27 cellular contexts compared by ENCODE assay signal in the genomic region with DNA sequence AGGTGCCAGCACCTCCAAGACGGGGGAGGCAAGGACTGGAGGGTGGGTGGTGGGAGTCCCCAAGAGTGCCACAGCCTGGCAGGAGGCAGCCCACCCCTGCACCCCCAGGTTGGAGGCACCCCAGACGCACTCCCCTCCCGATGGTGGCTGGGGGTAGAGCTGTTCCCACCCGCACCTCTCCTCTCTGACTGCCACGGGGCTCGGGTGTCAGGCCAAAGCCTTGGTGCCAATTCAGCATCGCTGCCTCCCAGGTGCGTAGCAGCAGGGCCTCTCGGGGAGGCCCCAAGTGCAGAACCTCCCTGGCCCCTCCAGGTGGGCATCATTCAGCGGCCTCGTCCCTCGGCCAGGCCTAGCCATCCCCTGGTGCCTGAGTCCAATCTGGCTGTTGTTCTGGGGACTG.
"Had no signal": no experiment of that assay in that cellular context is flagged by ENCODE, and none has a peak within 500 bp of the region (broad histone marks: within the 10 kb centered on the region; RNA-seq: fewer than 3 reads in every experiment).

No MANE protein-coding gene starts in this region.

- H3K27ac Mint-ChIP-seq: stimulated activated effector memory CD8-positive, alpha-beta T cell treated with anti-CD3 and anti-CD28 coated beads, Interleukin-12 subunit alpha, Interleukin-12 subunit beta, amount 100 ng/mL, for 72 hours; stimulated activated memory B cell treated with anti-CD40 and anti-IgM and Interleukin-4, amounts not matched to agents 10 μg/mL and 1 μg/mL and 100 μg/mL, for 72 hours; stimulated activated naive B cell treated with anti-CD40 and anti-IgM and Interleukin-4, amounts not matched to agents 10 μg/mL and 1 μg/mL and 100 μg/mL, for 72 hours; stimulated activated naive CD8-positive, alpha-beta T cell treated with anti-CD3 and anti-CD28 coated beads, Interleukin-15, Interleukin-2, amounts not matched to agents 100 ng/mL and 50 ng/mL, for 24 hours; type B pancreatic cell had no signal

- H3K9me3 Mint-ChIP-seq: stimulated activated effector memory CD8-positive, alpha-beta T cell treated with anti-CD3 and anti-CD28 coated beads, Interleukin-12 subunit alpha, Interleukin-12 subunit beta, amount 100 ng/mL, for 72 hours; stimulated activated memory B cell treated with anti-CD40 and anti-IgM and Interleukin-4, amounts not matched to agents 10 μg/mL and 1 μg/mL and 100 μg/mL, for 72 hours; stimulated activated naive B cell treated with anti-CD40 and anti-IgM and Interleukin-4, amounts not matched to agents 10 μg/mL and 1 μg/mL and 100 μg/mL, for 72 hours; stimulated activated naive CD8-positive, alpha-beta T cell treated with anti-CD3 and anti-CD28 coated beads, Interleukin-15, amount 100 ng/mL, for 72 hours; stimulated activated naive CD8-positive, alpha-beta T cell treated with anti-CD3 and anti-CD28 coated beads, Interleukin-15, Interleukin-2, amounts not matched to agents 100 ng/mL and 50 ng/mL, for 24 hours; type B pancreatic cell had no signal

- H3K36me3 Mint-ChIP-seq: stimulated activated effector memory CD8-positive, alpha-beta T cell treated with anti-CD3 and anti-CD28 coated beads, Interleukin-12 subunit alpha, Interleukin-12 subunit beta, amount 100 ng/mL, for 72 hours; stimulated activated memory B cell treated with anti-CD40 and anti-IgM and Interleukin-4, amounts not matched to agents 10 μg/mL and 1 μg/mL and 100 μg/mL, for 72 hours; stimulated activated naive B cell treated with anti-CD40 and anti-IgM and Interleukin-4, amounts not matched to agents 10 μg/mL and 1 μg/mL and 100 μg/mL, for 72 hours; type B pancreatic cell had no signal

- DNase-seq: stimulated activated CD4-positive, alpha-beta T cell treated with anti-CD3 and anti-CD28 coated beads, Interleukin-2, amount 100 ng/mL, for 48 hours; stimulated activated CD4-positive, alpha-beta T cell treated with anti-CD3 and anti-CD28 coated beads, Interleukin-4, amount 100 ng/mL, for 1 hour; stimulated activated CD4-positive, alpha-beta T cell treated with anti-CD3 and anti-CD28 coated beads, Interleukin-4, amount 100 ng/mL, for 24 hours; stimulated activated CD4-positive, alpha-beta T cell treated with anti-CD3 and anti-CD28 coated beads, Interleukin-4, amount 100 ng/mL, for 4 hours; stimulated activated CD8-positive, alpha-beta memory T cell treated with anti-CD3 and anti-CD28 coated beads, Interleukin-4, amount 100 ng/mL, for 48 hours; stimulated activated naive B cell treated with anti-CD40 and anti-IgM and Interleukin-4, amounts not matched to agents 10 μg/mL and 1 μg/mL and 100 μg/mL, for 72 hours; stimulated activated naive CD4-positive, alpha-beta T cell; stimulated activated naive CD4-positive, alpha-beta T cell treated with Interleukin-2 at 50 U/mL for 16 hours; stimulated activated naive CD8-positive, alpha-beta T cell treated with anti-CD3 and anti-CD28 coated beads, Interleukin-15, amount 100 ng/mL, for 72 hours; stimulated activated naive CD8-positive, alpha-beta T cell treated with anti-CD3 and anti-CD28 coated beads, Interleukin-15, Interleukin-2, amounts not matched to agents 100 U/mL and 50 U/mL, for 24 hours; stomach; testis; tibial artery; transverse colon; trophoblast cell; uterus had no signal

- H3K27me3 ChIP-seq: testis, thyroid gland, uterus, vagina had no signal

- H3K4me3 ChIP-seq: stomach, suprapubic skin, testis, thoracic aorta, thyroid gland, tibial artery, tibial nerve, transverse colon, upper lobe of left lung, upper lobe of right lung, uterus, vagina had no signal

- H3K27ac ChIP-seq: stomach, suprapubic skin, testis, thoracic aorta, thyroid gland, tibial artery, tibial nerve, transverse colon, upper lobe of left lung, upper lobe of right lung, uterus, vagina had no signal

- H3K36me3 ChIP-seq: stomach, suprapubic skin, thoracic aorta, thyroid gland, tibial artery, tibial nerve, transverse colon, upper lobe of left lung, upper lobe of right lung, uterus, vagina had no signal

- H3K9me3 ChIP-seq: stomach, suprapubic skin, testis, thoracic aorta, thyroid gland, tibial artery, transverse colon, upper lobe of left lung, upper lobe of right lung, uterus, vagina had no signal

- H3K27me3 Mint-ChIP-seq: stimulated activated naive CD8-positive, alpha-beta T cell treated with anti-CD3 and anti-CD28 coated beads, Interleukin-15, Interleukin-2, amounts not matched to agents 100 ng/mL and 50 ng/mL, for 24 hours had no signal

- H3K4me1 ChIP-seq: stomach, suprapubic skin, testis, tibial artery, tibial nerve, transverse colon, upper lobe of right lung, uterus, vagina had no signal

- H3K4me1 Mint-ChIP-seq: stimulated activated effector memory CD8-positive, alpha-beta T cell treated with anti-CD3 and anti-CD28 coated beads, Interleukin-12 subunit alpha, Interleukin-12 subunit beta, amount 100 ng/mL, for 72 hours had no signal

- H3K4me3 Mint-ChIP-seq: stimulated activated effector memory CD8-positive, alpha-beta T cell treated with anti-CD3 and anti-CD28 coated beads, Interleukin-12 subunit alpha, Interleukin-12 subunit beta, amount 100 ng/mL, for 72 hours; stimulated activated memory B cell treated with anti-CD40 and anti-IgM and Interleukin-4, amounts not matched to agents 10 μg/mL and 1 μg/mL and 100 μg/mL, for 72 hours; stimulated activated naive B cell treated with anti-CD40 and anti-IgM and Interleukin-4, amounts not matched to agents 10 μg/mL and 1 μg/mL and 100 μg/mL, for 72 hours; stimulated activated naive CD8-positive, alpha-beta T cell treated with anti-CD3 and anti-CD28 coated beads, Interleukin-15, amount 100 ng/mL, for 72 hours; stimulated activated naive CD8-positive, alpha-beta T cell treated with anti-CD3 and anti-CD28 coated beads, Interleukin-15, Interleukin-2, amounts not matched to agents 100 ng/mL and 50 ng/mL, for 24 hours; type B pancreatic cell had no signal
